19 cellular contexts compared by ENCODE assay signal in genomic region chr10:7474388-7474787, GRCh38.
"Had no signal": no experiment of that assay in that cellular context is flagged by ENCODE, and none has a peak within 500 bp of the region (broad histone marks: within the 10 kb centered on the region; RNA-seq: fewer than 3 reads in every experiment).

No MANE protein-coding gene starts in this region.

- DNase-seq: activated CD4-positive, CD25-positive, alpha-beta regulatory T cell treated with anti-CD3 and anti-CD28 coated beads, Interleukin-2, amount 50 U/mL, for 72 hours; activated CD8-positive, alpha-beta memory T cell treated with anti-CD3 and anti-CD28 coated beads for 24 hours; activated CD8-positive, alpha-beta memory T cell treated with anti-CD3 and anti-CD28 coated beads, Interleukin-2, amount 50 U/mL, for 48 hours; activated effector memory CD4-positive, alpha-beta T cell treated with anti-CD3 and anti-CD28 coated beads, Interleukin-2, amount 50 U/mL, for 16 hours; activated naive CD4-positive, alpha-beta T cell treated with anti-CD3 and anti-CD28 coated beads, Interleukin-2, amount 50 U/mL, for 16 hours; activated T-cell treated with anti-CD3 and anti-CD28 coated beads, Interleukin-2, amount 50 U/mL, for 48 hours; cerebellar nuclear complex; effector CD4-positive, alpha-beta T cell; heart left ventricle; left lung; midbrain; nephron progenitor cell; stimulated activated CD4-positive, alpha-beta T cell treated with anti-CD3 and anti-CD28 coated beads, Interleukin-12 subunit alpha, Interleukin-12 subunit beta, amount 100 ng/mL, for 4 hours; stimulated activated CD4-positive, alpha-beta T cell treated with anti-CD3 and anti-CD28 coated beads, Interleukin-1b, Interleukin-23, amount 100 ng/mL, for 48 hours; stimulated activated CD8-positive, alpha-beta memory T cell treated with anti-CD3 and anti-CD28 coated beads, Interleukin-4, amount 100 ng/mL, for 48 hours; stimulated activated naive CD4-positive, alpha-beta T cell treated with Interleukin-2 at 50 U/mL for 16 hours; T1000; tibial artery had no signal

- H3K36me3 ChIP-seq: heart left ventricle, left lung, tibial artery, vagina had no signal

- ATAC-seq: heart left ventricle, left lung had no signal

- H3K9me3 ChIP-seq: left lung, tibial artery, vagina had no signal

- H3K4me3 ChIP-seq: heart left ventricle, left lung, tibial artery, vagina had no signal

- H3K27ac ChIP-seq: heart left ventricle, left lung, tibial artery, vagina had no signal

- H3K27me3 ChIP-seq: heart left ventricle, vagina had no signal

- H3K4me1 ChIP-seq: vagina had no signal
